22 cellular contexts compared by ENCODE assay signal in genomic region chr14:33602396-33602795, GRCh38.
DNase-seq lines count a peak whose midpoint lies in the region; ATAC-seq and TF ChIP-seq lines count a peak whose summit lies in the region.
"Had no signal": no experiment of that assay in that cellular context is flagged by ENCODE, and none has a peak within 500 bp of the region (broad histone marks: within the 10 kb centered on the region; RNA-seq: fewer than 3 reads in every experiment).

No MANE protein-coding gene starts in this region.

- H3K27ac ChIP-seq in transverse colon = no peak overlapping the region

- no peak for TF ChIP-seq EP300 in transverse colon (IDR thresholded peaks at IDR 0.05; ENCODE audit: low read depth)

- in situ Hi-C loops in transverse colon (cut with MboI; ENCODE audit: low pct_ligation_motif_present in 1 of 4, low pct_unique_long_range_greater_than_20kb in 1 of 4, low sequenced_read_pairs in 3 of 4) = no loop called here

- ATAC-seq in HG02763 (IDR thresholded peaks at IDR 0.05; ENCODE audit: unreplicated experiment) = no peak
- ATAC-seq: GM12878, GM23338, HepG2 had no signal

- DNase-seq in NCI-H2227 (lab: John Stamatoyannopoulos, UW; ENCODE audit: unreplicated experiment) (peak; percentile 2), NCI-H2227 treated with DMSO at 0.1 percent for 48 hours (lab: John Stamatoyannopoulos, UW) (no peak), MG63 (peak; percentile 31), brain pericyte (ENCODE audit: low read depth, low spot score) (peak; percentile 7), transverse colon (no peak), foreskin melanocyte (no peak)
- no peak for DNase-seq in activated T-cell treated with anti-CD3 and anti-CD28 coated beads, Interleukin-2, amount 50 U/mL, for 48 hours
- DNase-seq: 8988T; CD4-positive, CD25-positive, alpha-beta regulatory T cell; COR-L47; GF-D8; KBM-7; NCI-H1417 treated with DMSO at 0.1 percent for 48 hours; NCI-H187 treated with DMSO at 0.1 percent for 48 hours; NCI-H2171; NCI-H774; OCI-M1; SHP77 had no signal

- H3K9me3 ChIP-seq in MG63 (no peaks in the 10 kb centered on the region), transverse colon (no peaks in the 10 kb centered on the region)

- H3K4me3 ChIP-seq in MG63 = no peak overlapping the region
- no peak overlapping the region for H3K4me3 ChIP-seq in transverse colon
- H3K4me3 ChIP-seq: GM12878, GM23338 had no signal

- intact Hi-C loops in transverse colon (cut with DNase I; ENCODE audit: low total_unique reads) = no loop called here

- 83 to 100% methylated on average over 3 of the region's 3 CpGs for WGBS in transverse colon (ENCODE audit: low coverage in 1 of 2), 2 donors

- H3K36me3 ChIP-seq in MG63 = no peaks in the 10 kb centered on the region
- no peaks in the 10 kb centered on the region for H3K36me3 ChIP-seq in transverse colon

- no peaks in the 10 kb centered on the region for H3K27me3 ChIP-seq in MG63
- no peaks in the 10 kb centered on the region for H3K27me3 ChIP-seq in transverse colon

- no peak for TF ChIP-seq CTCF in transverse colon (IDR thresholded peaks at IDR 0.05)

- no peak for TF ChIP-seq POLR2A in transverse colon (IDR thresholded peaks at IDR 0.05)

- H3K4me1 ChIP-seq in transverse colon = no peaks in the 10 kb centered on the region

Comparison
In these comparisons a context has a peak if more than half of its experiments do, and no peak if none do; other contexts are left out.
1. DNase-seq: peak in NCI-H2227 (single experiment), MG63 (single experiment) and brain pericyte (single experiment); none in NCI-H2227 treated with DMSO at 0.1 percent for 48 hours (single experiment), transverse colon (single experiment), foreskin melanocyte (single experiment) and activated T-cell treated with anti-CD3 and anti-CD28 coated beads, Interleukin-2, amount 50 U/mL, for 48 hours (0 of 2).